In genomic region chr16:69567031-69567680, GRCh38 we compare ENCODE assay signal across 8 cellular contexts. TPM values are rescaled to one million over a fixed set of nuclear protein-coding genes. Genes with fewer than 3 reads are reported as not detected.
DNase-seq lines count a peak whose midpoint lies in the region; ATAC-seq, FAIRE-seq and TF ChIP-seq lines count a peak whose summit lies in the region.

No MANE protein-coding gene starts in this region.

- DNase-seq in AG10803 (ENCODE audit: low read depth) = no peak
- no peak for DNase-seq in H7
- DNase-seq in WERI-Rb-1 = no peak
- DNase-seq in epithelial cell of proximal tubule (ENCODE audit: low read depth) = peak; percentile 23
- DNase-seq in naive thymus-derived CD4-positive, alpha-beta T cell = peak in 8 of 9 donors; percentile 11 to 36 (median 23)
- DNase-seq in amniotic stem cell (lab: John Stamatoyannopoulos, UW) = no peak
- no peak for DNase-seq in GOT3 (lab: John Stamatoyannopoulos, UW)
- DNase-seq in D721Med (ENCODE audit: insufficient read length, low spot score) = no peak

- peak overlapping the region; percentile 87 for H3K27ac ChIP-seq in WERI-Rb-1
- peak overlapping the region; percentile 97 for H3K27ac ChIP-seq in naive thymus-derived CD4-positive, alpha-beta T cell (ENCODE audit: low read depth, low read length)

- intact Hi-C loops in naive thymus-derived CD4-positive, alpha-beta T cell (cut with micrococcal nuclease) = loop anchor here (2.0 to 10.0 kb wide), 4 partner anchors 196 to 1042 kb away; partner anchors contain the start of genes CHTF8 (in 1 of the 2), COG8 (in 1 of the 2), NIP7 (in 1 of the 2) and PDF (in 1 of the 2)

- H3K36me3 ChIP-seq in H7 (replicated peaks; ENCODE audit: control insufficient read depth, insufficient read depth, low read length) = no peaks in the 10 kb centered on the region
- H3K36me3 ChIP-seq in WERI-Rb-1 = peaks cover 2% of the 10 kb centered on the region; the same call in 1 of the 2 replicates
- peaks cover 0 to 4% (median 0%) of the 10 kb centered on the region in 3 experiments for H3K36me3 ChIP-seq in naive thymus-derived CD4-positive, alpha-beta T cell (ENCODE audit: control insufficient read depth in 2 of 3, insufficient read depth in 3 of 3, low read length in 3 of 3)

- CTCF ChIA-PET in naive thymus-derived CD4-positive, alpha-beta T cell (lab: Charles Lee) = no interaction called here

- peak overlapping the region; percentile 91 to 100 (median 97) for H3K4me3 Mint-ChIP-seq in naive thymus-derived CD4-positive, alpha-beta T cell

- H3K4me1 Mint-ChIP-seq in naive thymus-derived CD4-positive, alpha-beta T cell = peaks cover 42 to 61% (median 48%) of the 10 kb centered on the region in 7 donors

- TF ChIP-seq CTCF in AG10803 (conservative IDR thresholded peaks at IDR 0.05; ENCODE audit: low read length) (peak; percentile 35), WERI-Rb-1 (IDR thresholded peaks at IDR 0.05; ENCODE audit: low read depth, low read length) (no peak), epithelial cell of proximal tubule (conservative IDR thresholded peaks at IDR 0.05; ENCODE audit: low read depth, low read length) (peak; percentile 25), D721Med (IDR thresholded peaks at IDR 0.05; ENCODE audit: insufficient read depth, missing control alignments) (no peak)

- peaks cover 0 to 3% (median 0%) of the 10 kb centered on the region in 11 donors for H3K9me3 Mint-ChIP-seq in naive thymus-derived CD4-positive, alpha-beta T cell

- H3K27ac Mint-ChIP-seq in naive thymus-derived CD4-positive, alpha-beta T cell = peak overlapping the region; percentile 91 to 97 (median 95)

- H3K27me3 Mint-ChIP-seq in naive thymus-derived CD4-positive, alpha-beta T cell = no peaks in the 10 kb centered on the region

- no peak for ATAC-seq in naive thymus-derived CD4-positive, alpha-beta T cell

- peaks cover 13 to 33% of the 10 kb centered on the region in 2 donors for H3K4me1 ChIP-seq in naive thymus-derived CD4-positive, alpha-beta T cell (ENCODE audit: control insufficient read depth in 2 of 2, insufficient read depth in 2 of 2, low read length in 2 of 2)

- peak overlapping the region; percentile 94 for H3K4me3 ChIP-seq in AG10803 (ENCODE audit: low read length)
- peak overlapping the region; percentile 91 for H3K4me3 ChIP-seq in H7 (ENCODE audit: insufficient read depth, low read depth, low read length)
- H3K4me3 ChIP-seq in WERI-Rb-1 (ENCODE audit: low read depth, low read length) = peak overlapping the region; percentile 88
- peak overlapping the region; percentile 89 for H3K4me3 ChIP-seq in epithelial cell of proximal tubule (ENCODE audit: low read depth, low read length)
- peak overlapping the region; percentile 90 for H3K4me3 ChIP-seq in naive thymus-derived CD4-positive, alpha-beta T cell (ENCODE audit: low read length)

- peaks cover 0 to 4% (median 2%) of the 10 kb centered on the region in 5 donors for H3K36me3 Mint-ChIP-seq in naive thymus-derived CD4-positive, alpha-beta T cell

- no peak for FAIRE-seq in D721Med (lab: Jason Lieb, UNC)

- no peaks in the 10 kb centered on the region for H3K9me3 ChIP-seq in WERI-Rb-1 (ENCODE audit: severe bottlenecking)
- H3K9me3 ChIP-seq in naive thymus-derived CD4-positive, alpha-beta T cell (ENCODE audit: control insufficient read depth in 2 of 3, low read length in 3 of 3) = no peaks in the 10 kb centered on the region

- no peaks in the 10 kb centered on the region for H3K27me3 ChIP-seq in H7 (ENCODE audit: control insufficient read depth, insufficient read depth, low read length)
- no peaks in the 10 kb centered on the region for H3K27me3 ChIP-seq in WERI-Rb-1 (ENCODE audit: insufficient read depth, low read depth, severe bottlenecking)
- H3K27me3 ChIP-seq in naive thymus-derived CD4-positive, alpha-beta T cell (ENCODE audit: control insufficient read depth in 2 of 2, insufficient read depth in 2 of 2, low read length in 2 of 2) = no peaks in the 10 kb centered on the region

- POLR2A ChIA-PET in naive thymus-derived CD4-positive, alpha-beta T cell (lab: Charles Lee) = interaction anchor here (0.6 to 0.8 kb wide), 2 partner anchors 11 to 1485 kb away, joined by 4 to 7 read pairs; no protein-coding TSS in a partner anchor

RNA-seq across cellular contexts. Expression of gene NFAT5, which starts 1.4 kb away (rescaled TPM):
- total RNA-seq in H7 (2014; rRNA removed; shearing (Covaris generic)) = 7.0 and 10.9 TPM in 2 replicates
- 5.1 and 6.5 TPM in 2 replicates for total RNA-seq in epithelial cell of proximal tubule
- total RNA-seq in naive thymus-derived CD4-positive, alpha-beta T cell = 10 to 100 TPM; 27.3 to 35.5 (median 34.2) TPM
- 1 to 10 TPM; 7.7 to 7.9 TPM for polyA plus RNA-seq in naive thymus-derived CD4-positive, alpha-beta T cell

Comparison
In these comparisons a context has a peak if more than half of its experiments do, and no peak if none do; other contexts are left out.
1. DNase-seq: peak in epithelial cell of proximal tubule (single experiment) and naive thymus-derived CD4-positive, alpha-beta T cell (8 of 9); none in AG10803 (single experiment), H7 (single experiment), WERI-Rb-1 (single experiment), amniotic stem cell (single experiment), GOT3 (single experiment) and D721Med (single experiment).
2. CTCF ChIP-seq: peak in AG10803 (single experiment) and epithelial cell of proximal tubule (single experiment); none in WERI-Rb-1 (single experiment) and D721Med (single experiment).
3. Peak in every context shown above with its lines, with median percentiles within 50 percentile points of each other: H3K4me3 ChIP-seq.